1 cellular context compared by ENCODE assay signal in genomic region chr12:122072031-122072970, GRCh38.
TF ChIP-seq lines count a peak whose summit lies in the region.

No MANE protein-coding gene starts in this region.

TF ChIP-seq in HEK293, 187 proteins besides CTCF, POLR2A, EP300 and RAD21 (continued from another document):
- TF ChIP-seq ZNF350 (tag by site-specific recombination; IDR thresholded peaks at IDR 0.05) (no peak), FEZF1 (tag by site-specific recombination; IDR thresholded peaks at IDR 0.05) (peak; percentile 100), PATZ1 (tag by site-specific recombination; IDR thresholded peaks at IDR 0.05) (peak; percentile 62), ZNF324 (tag by site-specific recombination; IDR thresholded peaks at IDR 0.05) (no peak), ZNF510 (tag by site-specific recombination; IDR thresholded peaks at IDR 0.05; ENCODE audit: insufficient replicate concordance) (no peak), ZNF521 (tag by site-specific recombination; IDR thresholded peaks at IDR 0.05) (no peak), TCF7L2 (IDR thresholded peaks at IDR 0.05; ENCODE audit: borderline replicate concordance, low read depth, low read length) (peak; percentile 56; the same call in 1 of the 2 replicates), ZNF596 (tag by site-specific recombination; IDR thresholded peaks at IDR 0.05) (peak; percentile 92), ZNF561 (tag by site-specific recombination; IDR thresholded peaks at IDR 0.05; ENCODE audit: borderline replicate concordance) (peak; percentile 65; the same call in 1 of the 2 replicates), ZBTB17 (tag by site-specific recombination; IDR thresholded peaks at IDR 0.05) (peak; percentile 94), MZF1 (tag by site-specific recombination; IDR thresholded peaks at IDR 0.05; ENCODE audit: borderline replicate concordance) (0 out of 2 replicates have a peak, but pooled peaks have one; percentile 37), SCRT1 (tag by site-specific recombination; IDR thresholded peaks at IDR 0.05; ENCODE audit: borderline replicate concordance) (peak; percentile 91), GFI1B (tag by site-specific recombination; IDR thresholded peaks at IDR 0.05) (0 out of 2 replicates have a peak, but pooled peaks have one; percentile 11), ZNF335 (tag by site-specific recombination; conservative IDR thresholded peaks at IDR 0.05) (peak; percentile 78), ZNF366 (tag by site-specific recombination; conservative IDR thresholded peaks at IDR 0.05) (peak; percentile 41; the same call in 1 of the 2 replicates), GLIS1 (tag by site-specific recombination; IDR thresholded peaks at IDR 0.05) (peak; percentile 95), ZBTB48 (tag by site-specific recombination; IDR thresholded peaks at IDR 0.05) (no peak), ZNF16 (tag by site-specific recombination; IDR thresholded peaks at IDR 0.05; ENCODE audit: low read depth) (no peak), ZNF302 (tag by site-specific recombination; IDR thresholded peaks at IDR 0.05; ENCODE audit: low read depth) (no peak), ZNF585B (tag by site-specific recombination; IDR thresholded peaks at IDR 0.05) (no peak), ZNF529 (tag by site-specific recombination; IDR thresholded peaks at IDR 0.05; ENCODE audit: insufficient replicate concordance) (no peak), ZNF433 (tag by site-specific recombination; IDR thresholded peaks at IDR 0.05; ENCODE audit: low read depth) (no peak), ZNF785 (tag by site-specific recombination; IDR thresholded peaks at IDR 0.05) (no peak), ZBTB20 (tag by site-specific recombination; IDR thresholded peaks at IDR 0.05) (0 out of 2 replicates have a peak, but pooled peaks have one; percentile 17), ZNF114 (tag by site-specific recombination; IDR thresholded peaks at IDR 0.05) (no peak), ZNF155 (tag by site-specific recombination; IDR thresholded peaks at IDR 0.05) (no peak), ZNF514 (tag by site-specific recombination; IDR thresholded peaks at IDR 0.05) (no peak), SCRT2 (tag by site-specific recombination; IDR thresholded peaks at IDR 0.05) (peak; percentile 94), ZXDB (tag by site-specific recombination; IDR thresholded peaks at IDR 0.05) (peak; percentile 59; the same call in 1 of the 2 replicates), ZNF600 (tag by site-specific recombination; IDR thresholded peaks at IDR 0.05) (0 out of 2 replicates have a peak, but pooled peaks have one; percentile 9), IKZF3 (tag by site-specific recombination; IDR thresholded peaks at IDR 0.05) (0 out of 2 replicates have a peak, but pooled peaks have one; percentile 60), WT1 (tag by site-specific recombination; IDR thresholded peaks at IDR 0.05) (peak; percentile 29), ZNF2 (tag by site-specific recombination; IDR thresholded peaks at IDR 0.05) (no peak), TRIM28 (IDR thresholded peaks at IDR 0.05; ENCODE audit: borderline replicate concordance, low read length) (0 out of 2 replicates have a peak, but pooled peaks have one; percentile 13), ZBTB44 (tag by site-specific recombination; IDR thresholded peaks at IDR 0.05) (0 out of 2 replicates have a peak, but pooled peaks have one; percentile 27), ZIC2 (tag by site-specific recombination; IDR thresholded peaks at IDR 0.05) (peak; percentile 99), PRDM1 (tag by site-specific recombination; IDR thresholded peaks at IDR 0.05) (peak; percentile 65; the same call in 1 of the 2 replicates), ZEB2 (tag by site-specific recombination; IDR thresholded peaks at IDR 0.05) (peak; percentile 47; the same call in 1 of the 2 replicates)
- TF ChIP-seq, protein P1, sequence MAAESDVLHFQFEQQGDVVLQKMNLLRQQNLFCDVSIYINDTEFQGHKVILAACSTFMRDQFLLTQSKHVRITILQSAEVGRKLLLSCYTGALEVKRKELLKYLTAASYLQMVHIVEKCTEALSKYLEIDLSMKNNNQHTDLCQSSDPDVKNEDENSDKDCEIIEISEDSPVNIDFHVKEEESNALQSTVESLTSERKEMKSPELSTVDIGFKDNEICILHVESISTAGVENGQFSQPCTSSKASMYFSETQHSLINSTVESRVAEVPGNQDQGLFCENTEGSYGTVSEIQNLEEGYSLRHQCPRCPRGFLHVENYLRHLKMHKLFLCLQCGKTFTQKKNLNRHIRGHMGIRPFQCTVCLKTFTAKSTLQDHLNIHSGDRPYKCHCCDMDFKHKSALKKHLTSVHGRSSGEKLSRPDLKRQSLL (tag by site-specific recombination; IDR thresholded peaks at IDR 0.05), result peak; percentile 92
- TF ChIP-seq, protein P2, sequence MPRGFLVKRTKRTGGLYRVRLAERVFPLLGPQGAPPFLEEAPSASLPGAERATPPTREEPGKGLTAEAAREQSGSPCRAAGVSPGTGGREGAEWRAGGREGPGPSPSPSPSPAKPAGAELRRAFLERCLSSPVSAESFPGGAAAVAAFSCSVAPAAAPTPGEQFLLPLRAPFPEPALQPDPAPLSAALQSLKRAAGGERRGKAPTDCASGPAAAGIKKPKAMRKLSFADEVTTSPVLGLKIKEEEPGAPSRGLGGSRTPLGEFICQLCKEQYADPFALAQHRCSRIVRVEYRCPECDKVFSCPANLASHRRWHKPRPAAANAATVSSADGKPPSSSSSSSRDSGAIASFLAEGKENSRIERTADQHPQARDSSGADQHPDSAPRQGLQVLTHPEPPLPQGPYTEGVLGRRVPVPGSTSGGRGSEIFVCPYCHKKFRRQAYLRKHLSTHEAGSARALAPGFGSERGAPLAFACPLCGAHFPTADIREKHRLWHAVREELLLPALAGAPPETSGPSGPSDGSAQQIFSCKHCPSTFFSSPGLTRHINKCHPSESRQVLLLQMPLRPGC (tag by site-specific recombination; IDR thresholded peaks at IDR 0.05), result no peak
- TF ChIP-seq, protein P3, sequence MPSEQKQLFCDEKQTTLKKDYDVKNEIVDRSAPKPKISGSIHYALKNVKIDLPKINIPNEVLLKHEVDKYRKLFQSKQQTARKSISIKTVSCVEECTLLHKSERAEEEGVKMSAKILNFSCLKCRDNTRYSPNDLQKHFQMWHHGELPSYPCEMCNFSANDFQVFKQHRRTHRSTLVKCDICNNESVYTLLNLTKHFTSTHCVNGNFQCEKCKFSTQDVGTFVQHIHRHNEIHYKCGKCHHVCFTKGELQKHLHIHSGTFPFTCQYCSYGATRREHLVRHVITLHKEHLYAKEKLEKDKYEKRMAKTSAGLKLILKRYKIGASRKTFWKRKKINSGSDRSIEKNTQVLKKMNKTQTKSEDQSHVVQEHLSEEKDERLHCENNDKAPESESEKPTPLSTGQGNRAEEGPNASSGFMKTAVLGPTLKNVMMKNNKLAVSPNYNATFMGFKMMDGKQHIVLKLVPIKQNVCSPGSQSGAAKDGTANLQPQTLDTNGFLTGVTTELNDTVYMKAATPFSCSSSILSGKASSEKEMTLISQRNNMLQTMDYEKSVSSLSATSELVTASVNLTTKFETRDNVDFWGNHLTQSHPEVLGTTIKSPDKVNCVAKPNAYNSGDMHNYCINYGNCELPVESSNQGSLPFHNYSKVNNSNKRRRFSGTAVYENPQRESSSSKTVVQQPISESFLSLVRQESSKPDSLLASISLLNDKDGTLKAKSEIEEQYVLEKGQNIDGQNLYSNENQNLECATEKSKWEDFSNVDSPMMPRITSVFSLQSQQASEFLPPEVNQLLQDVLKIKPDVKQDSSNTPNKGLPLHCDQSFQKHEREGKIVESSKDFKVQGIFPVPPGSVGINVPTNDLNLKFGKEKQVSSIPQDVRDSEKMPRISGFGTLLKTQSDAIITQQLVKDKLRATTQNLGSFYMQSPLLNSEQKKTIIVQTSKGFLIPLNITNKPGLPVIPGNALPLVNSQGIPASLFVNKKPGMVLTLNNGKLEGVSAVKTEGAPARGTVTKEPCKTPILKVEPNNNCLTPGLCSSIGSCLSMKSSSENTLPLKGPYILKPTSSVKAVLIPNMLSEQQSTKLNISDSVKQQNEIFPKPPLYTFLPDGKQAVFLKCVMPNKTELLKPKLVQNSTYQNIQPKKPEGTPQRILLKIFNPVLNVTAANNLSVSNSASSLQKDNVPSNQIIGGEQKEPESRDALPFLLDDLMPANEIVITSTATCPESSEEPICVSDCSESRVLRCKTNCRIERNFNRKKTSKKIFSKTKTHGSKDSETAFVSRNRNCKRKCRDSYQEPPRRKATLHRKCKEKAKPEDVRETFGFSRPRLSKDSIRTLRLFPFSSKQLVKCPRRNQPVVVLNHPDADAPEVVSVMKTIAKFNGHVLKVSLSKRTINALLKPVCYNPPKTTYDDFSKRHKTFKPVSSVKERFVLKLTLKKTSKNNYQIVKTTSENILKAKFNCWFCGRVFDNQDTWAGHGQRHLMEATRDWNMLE (tag by site-specific recombination; conservative IDR thresholded peaks at IDR 0.05; ENCODE audit: low read depth), result 0 out of 2 replicates have a peak, but pooled peaks have one; percentile 23
- TF ChIP-seq, protein P4, sequence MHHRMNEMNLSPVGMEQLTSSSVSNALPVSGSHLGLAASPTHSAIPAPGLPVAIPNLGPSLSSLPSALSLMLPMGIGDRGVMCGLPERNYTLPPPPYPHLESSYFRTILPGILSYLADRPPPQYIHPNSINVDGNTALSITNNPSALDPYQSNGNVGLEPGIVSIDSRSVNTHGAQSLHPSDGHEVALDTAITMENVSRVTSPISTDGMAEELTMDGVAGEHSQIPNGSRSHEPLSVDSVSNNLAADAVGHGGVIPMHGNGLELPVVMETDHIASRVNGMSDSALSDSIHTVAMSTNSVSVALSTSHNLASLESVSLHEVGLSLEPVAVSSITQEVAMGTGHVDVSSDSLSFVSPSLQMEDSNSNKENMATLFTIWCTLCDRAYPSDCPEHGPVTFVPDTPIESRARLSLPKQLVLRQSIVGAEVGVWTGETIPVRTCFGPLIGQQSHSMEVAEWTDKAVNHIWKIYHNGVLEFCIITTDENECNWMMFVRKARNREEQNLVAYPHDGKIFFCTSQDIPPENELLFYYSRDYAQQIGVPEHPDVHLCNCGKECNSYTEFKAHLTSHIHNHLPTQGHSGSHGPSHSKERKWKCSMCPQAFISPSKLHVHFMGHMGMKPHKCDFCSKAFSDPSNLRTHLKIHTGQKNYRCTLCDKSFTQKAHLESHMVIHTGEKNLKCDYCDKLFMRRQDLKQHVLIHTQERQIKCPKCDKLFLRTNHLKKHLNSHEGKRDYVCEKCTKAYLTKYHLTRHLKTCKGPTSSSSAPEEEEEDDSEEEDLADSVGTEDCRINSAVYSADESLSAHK (tag by site-specific recombination; IDR thresholded peaks at IDR 0.05), result peak; percentile 45
- TF ChIP-seq, protein P5, sequence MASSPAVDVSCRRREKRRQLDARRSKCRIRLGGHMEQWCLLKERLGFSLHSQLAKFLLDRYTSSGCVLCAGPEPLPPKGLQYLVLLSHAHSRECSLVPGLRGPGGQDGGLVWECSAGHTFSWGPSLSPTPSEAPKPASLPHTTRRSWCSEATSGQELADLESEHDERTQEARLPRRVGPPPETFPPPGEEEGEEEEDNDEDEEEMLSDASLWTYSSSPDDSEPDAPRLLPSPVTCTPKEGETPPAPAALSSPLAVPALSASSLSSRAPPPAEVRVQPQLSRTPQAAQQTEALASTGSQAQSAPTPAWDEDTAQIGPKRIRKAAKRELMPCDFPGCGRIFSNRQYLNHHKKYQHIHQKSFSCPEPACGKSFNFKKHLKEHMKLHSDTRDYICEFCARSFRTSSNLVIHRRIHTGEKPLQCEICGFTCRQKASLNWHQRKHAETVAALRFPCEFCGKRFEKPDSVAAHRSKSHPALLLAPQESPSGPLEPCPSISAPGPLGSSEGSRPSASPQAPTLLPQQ (tag by site-specific recombination; IDR thresholded peaks at IDR 0.05), result peak; percentile 45; the same call in 1 of the 2 replicates
